Comparison of ENCODE assay signal across 32 cellular contexts in genomic region chr3:182294696-182295095, GRCh38.
"Had no signal": no experiment of that assay in that cellular context is flagged by ENCODE, and none has a peak within 500 bp of the region (broad histone marks: within the 10 kb centered on the region; RNA-seq: fewer than 3 reads in every experiment).

No MANE protein-coding gene starts in this region.

- H3K27me3 Mint-ChIP-seq: activated B cell treated with CpG ODN at 0.5 μM for 24 hours; activated CD4-positive, alpha-beta T cell treated with anti-CD3 and anti-CD28 coated beads, Interleukin-2, amount 10 ng/mL, durations not matched to agents 24 days and 14 days; activated CD8-positive, alpha-beta memory T cell treated with anti-CD3 and anti-CD28 coated beads, Interleukin-2, amount 10 ng/mL, durations not matched to agents 7 days and 5 days; activated naive CD4-positive, alpha-beta T cell treated with anti-CD3 and anti-CD28 coated beads, Interleukin-2, amount 50 U/mL, for 24 hours; activated naive CD8-positive, alpha-beta T cell treated with anti-CD3 and anti-CD28 coated beads, Interleukin-2, amount 50 U/mL, for 24 hours; activated T-cell treated with anti-CD3 and anti-CD28 coated beads, Interleukin-2, amount 50 U/mL, for 24 hours; brain had no signal

- H3K4me3 ChIP-seq: ascending aorta, SJCRH30 had no signal

- H3K4me1 Mint-ChIP-seq: activated B cell treated with CpG ODN at 0.5 μM for 24 hours; activated CD4-positive, alpha-beta T cell treated with anti-CD3 and anti-CD28 coated beads, Interleukin-2, amount 10 ng/mL, durations not matched to agents 24 days and 14 days; activated CD8-positive, alpha-beta memory T cell treated with anti-CD3 and anti-CD28 coated beads, Interleukin-2, amount 10 ng/mL, durations not matched to agents 7 days and 5 days; activated naive CD4-positive, alpha-beta T cell treated with anti-CD3 and anti-CD28 coated beads, Interleukin-2, amount 50 U/mL, for 24 hours; activated naive CD8-positive, alpha-beta T cell treated with anti-CD3 and anti-CD28 coated beads, Interleukin-2, amount 50 U/mL, for 24 hours; IgD-negative memory B cell had no signal

- H3K9me3 ChIP-seq: ascending aorta, SJCRH30 had no signal

- H3K4me3 Mint-ChIP-seq: activated B cell treated with CpG ODN at 0.5 μM for 24 hours; activated CD4-positive, alpha-beta T cell treated with anti-CD3 and anti-CD28 coated beads, Interleukin-2, amount 10 ng/mL, durations not matched to agents 24 days and 14 days; activated CD8-positive, alpha-beta memory T cell treated with anti-CD3 and anti-CD28 coated beads, Interleukin-2, amount 10 ng/mL, durations not matched to agents 7 days and 5 days; activated naive CD4-positive, alpha-beta T cell treated with anti-CD3 and anti-CD28 coated beads, Interleukin-2, amount 50 U/mL, for 24 hours; activated naive CD8-positive, alpha-beta T cell treated with anti-CD3 and anti-CD28 coated beads, Interleukin-2, amount 50 U/mL, for 24 hours; activated T-cell treated with anti-CD3 and anti-CD28 coated beads, Interleukin-2, amount 50 U/mL, for 24 hours; activated T-helper 1 cell treated with anti-CD3 and anti-CD28 coated beads, Interleukin-12 subunit alpha, Interleukin-12 subunit beta, Interleukin-2, Interleukin-4 antibody, amounts not matched to agents 30 ng/mL and 10 ng/mL and 1 ng/mL, durations not matched to agents 14 hours and 24 hours and 36 hours; brain; IgD-negative memory B cell had no signal

- H3K27me3 ChIP-seq: ascending aorta, SJCRH30 had no signal

- FAIRE-seq: TTC549 had no signal

- H3K36me3 ChIP-seq: ascending aorta, SJCRH30 had no signal

- H3K9me3 Mint-ChIP-seq: activated B cell treated with CpG ODN at 0.5 μM for 24 hours; activated CD4-positive, alpha-beta T cell treated with anti-CD3 and anti-CD28 coated beads, Interleukin-2, amount 10 ng/mL, durations not matched to agents 24 days and 14 days; activated naive CD4-positive, alpha-beta T cell treated with anti-CD3 and anti-CD28 coated beads, Interleukin-2, amount 50 U/mL, for 24 hours; activated naive CD8-positive, alpha-beta T cell treated with anti-CD3 and anti-CD28 coated beads, Interleukin-2, amount 50 U/mL, for 24 hours; activated T-cell treated with anti-CD3 and anti-CD28 coated beads, Interleukin-2, amount 50 U/mL, for 24 hours; activated T-helper 1 cell treated with anti-CD3 and anti-CD28 coated beads, Interleukin-12 subunit alpha, Interleukin-12 subunit beta, Interleukin-2, Interleukin-4 antibody, amounts not matched to agents 30 ng/mL and 10 ng/mL and 1 ng/mL, durations not matched to agents 14 hours and 24 hours and 36 hours; IgD-negative memory B cell had no signal

- H3K27ac Mint-ChIP-seq: activated B cell treated with CpG ODN at 0.5 μM for 24 hours; activated CD4-positive, alpha-beta T cell treated with anti-CD3 and anti-CD28 coated beads, Interleukin-2, amount 10 ng/mL, durations not matched to agents 24 days and 14 days; activated CD8-positive, alpha-beta memory T cell treated with anti-CD3 and anti-CD28 coated beads, Interleukin-2, amount 10 ng/mL, durations not matched to agents 7 days and 5 days; activated naive CD4-positive, alpha-beta T cell treated with anti-CD3 and anti-CD28 coated beads, Interleukin-2, amount 50 U/mL, for 24 hours; activated naive CD8-positive, alpha-beta T cell treated with anti-CD3 and anti-CD28 coated beads, Interleukin-2, amount 50 U/mL, for 24 hours; activated T-cell treated with anti-CD3 and anti-CD28 coated beads, Interleukin-2, amount 50 U/mL, for 24 hours; activated T-helper 1 cell treated with anti-CD3 and anti-CD28 coated beads, Interleukin-12 subunit alpha, Interleukin-12 subunit beta, Interleukin-2, Interleukin-4 antibody, amounts not matched to agents 30 ng/mL and 10 ng/mL and 1 ng/mL, durations not matched to agents 14 hours and 24 hours and 36 hours; IgD-negative memory B cell had no signal

- H3K4me1 ChIP-seq: ascending aorta, SJCRH30 had no signal

- DNase-seq: activated B cell treated with CpG ODN at 0.5 μM for 24 hours; activated CD4-positive, alpha-beta T cell treated with anti-CD3 and anti-CD28 coated beads for 1 hour; activated CD4-positive, alpha-beta T cell treated with anti-CD3 and anti-CD28 coated beads, Interleukin-2, amount 10 ng/mL, durations not matched to agents 24 days and 14 days; activated CD4-positive, alpha-beta T cell treated with anti-CD3 and anti-CD28 coated beads, Interleukin-2, amount 50 U/mL, for 48 hours; activated CD8-positive, alpha-beta memory T cell treated with anti-CD3 and anti-CD28 coated beads, Interleukin-2, amount 10 ng/mL, durations not matched to agents 7 days and 5 days; activated effector memory CD4-positive, alpha-beta T cell treated with Interleukin-2 at 50 U/mL for 16 hours; activated naive CD4-positive, alpha-beta T cell; activated naive CD8-positive, alpha-beta T cell treated with anti-CD3 and anti-CD28 coated beads, Interleukin-2, amount 50 U/mL, for 24 hours; activated T-cell treated with anti-CD3 and anti-CD28 coated beads, Interleukin-2, amount 50 U/mL, for 24 hours; amniotic stem cell; KG1; MM.1S; NCI-H1105; NCI-H1436; NCI-H1694 treated with DMSO at 0.1 percent for 48 hours; NCI-H2029 treated with DMSO at 0.1 percent for 48 hours; NCI-H345; NCI-H510A; NCI-H526 treated with DMSO at 0.1 percent for 48 hours; NCI-H82; Right ventricle myocardium superior; SJCRH30; T-helper 2 cell; T1000 had no signal

- ATAC-seq: activated CD8-positive, alpha-beta memory T cell treated with anti-CD3 and anti-CD28 coated beads, Interleukin-2, amount 10 ng/mL, durations not matched to agents 7 days and 5 days; activated naive CD8-positive, alpha-beta T cell treated with anti-CD3 and anti-CD28 coated beads, Interleukin-2, amount 50 U/mL, for 24 hours; Panc1 had no signal

- H3K27ac ChIP-seq: ascending aorta, RWPE1, SJCRH30 had no signal

- H3K36me3 Mint-ChIP-seq: activated CD8-positive, alpha-beta memory T cell treated with anti-CD3 and anti-CD28 coated beads, Interleukin-2, amount 10 ng/mL, durations not matched to agents 7 days and 5 days; activated naive CD4-positive, alpha-beta T cell treated with anti-CD3 and anti-CD28 coated beads, Interleukin-2, amount 50 U/mL, for 24 hours; brain; IgD-negative memory B cell had no signal
